ENCODE assay signal across 1 cellular context in genomic region chr5:179530069-179530998, GRCh38.
TF ChIP-seq lines count a peak whose summit lies in the region.

No MANE protein-coding gene starts in this region.

TF ChIP-seq in HepG2, 621 proteins besides CTCF, POLR2A, EP300 and RAD21 (continued from another document and continues in another):
- TF ChIP-seq IRF2 (CRISPR knock-in tag; IDR thresholded peaks at IDR 0.05) (0 out of 2 replicates have a peak, but pooled peaks have one; percentile 30), HOXA5 (CRISPR knock-in tag; IDR thresholded peaks at IDR 0.05) (no peak), ZNF224 (CRISPR knock-in tag; IDR thresholded peaks at IDR 0.05) (no peak), NFRKB (IDR thresholded peaks at IDR 0.05) (no peak), ZSCAN21 (CRISPR knock-in tag; IDR thresholded peaks at IDR 0.05; ENCODE audit: borderline replicate concordance) (no peak; the same call in 1 of the 2 replicates), ZNF441 (CRISPR knock-in tag; IDR thresholded peaks at IDR 0.05; ENCODE audit: borderline replicate concordance) (no peak), ZNF619 (CRISPR knock-in tag; IDR thresholded peaks at IDR 0.05) (no peak), PAX8 (CRISPR knock-in tag; IDR thresholded peaks at IDR 0.05; ENCODE audit: borderline replicate concordance) (no peak), MLLT10 (CRISPR knock-in tag; IDR thresholded peaks at IDR 0.05) (no peak), THYN1 (CRISPR knock-in tag; IDR thresholded peaks at IDR 0.05; ENCODE audit: borderline replicate concordance, low read depth) (no peak), GPN1 (CRISPR knock-in tag; IDR thresholded peaks at IDR 0.05; ENCODE audit: borderline replicate concordance) (no peak), HNRNPUL1 (IDR thresholded peaks at IDR 0.05; ENCODE audit: low read depth, low read length) (no peak), ZNF317 (CRISPR knock-in tag; IDR thresholded peaks at IDR 0.05) (no peak), ZNF607 (CRISPR knock-in tag; IDR thresholded peaks at IDR 0.05; ENCODE audit: borderline replicate concordance) (no peak), RFX1 (IDR thresholded peaks at IDR 0.05) (no peak), FOXK1 (CRISPR knock-in tag; IDR thresholded peaks at IDR 0.05; ENCODE audit: borderline replicate concordance, low read depth) (no peak), HNF1A (IDR thresholded peaks at IDR 0.05; ENCODE audit: low read depth) (no peak), HNF1A (CRISPR knock-in tag; IDR thresholded peaks at IDR 0.05; ENCODE audit: borderline replicate concordance) (no peak), ZFP1 (CRISPR knock-in tag; IDR thresholded peaks at IDR 0.05) (no peak), SKI (IDR thresholded peaks at IDR 0.05; ENCODE audit: partially characterized antibody) (no peak), ZSCAN20 (CRISPR knock-in tag; IDR thresholded peaks at IDR 0.05; ENCODE audit: borderline replicate concordance) (no peak), PRMT3 (CRISPR knock-in tag; IDR thresholded peaks at IDR 0.05; ENCODE audit: borderline replicate concordance, low read depth) (no peak), ZNF143 (CRISPR knock-in tag; IDR thresholded peaks at IDR 0.05) (no peak), SATB2 (CRISPR knock-in tag; IDR thresholded peaks at IDR 0.05) (no peak), IKZF5 (CRISPR knock-in tag; IDR thresholded peaks at IDR 0.05) (peak; percentile 41; the same call in 1 of the 2 replicates), MTF1 (CRISPR knock-in tag; IDR thresholded peaks at IDR 0.05) (no peak), NRL (CRISPR knock-in tag; IDR thresholded peaks at IDR 0.05; ENCODE audit: borderline replicate concordance) (0 out of 2 replicates have a peak, but pooled peaks have one; percentile 24), ZNF83 (CRISPR knock-in tag; IDR thresholded peaks at IDR 0.05; ENCODE audit: borderline replicate concordance) (no peak), ZNF773 (CRISPR knock-in tag; IDR thresholded peaks at IDR 0.05; ENCODE audit: borderline replicate concordance) (no peak), EED (CRISPR knock-in tag; IDR thresholded peaks at IDR 0.05) (no peak), ZKSCAN1 (IDR thresholded peaks at IDR 0.05; ENCODE audit: low read length) (no peak), MIER3 (CRISPR knock-in tag; IDR thresholded peaks at IDR 0.05; ENCODE audit: borderline replicate concordance) (no peak), NCOA1 (CRISPR knock-in tag; IDR thresholded peaks at IDR 0.05) (no peak), SMARCE1 (IDR thresholded peaks at IDR 0.05; ENCODE audit: borderline replicate concordance) (no peak), TSC22D2 (CRISPR knock-in tag; IDR thresholded peaks at IDR 0.05; ENCODE audit: borderline replicate concordance) (no peak), ZNF282 (IDR thresholded peaks at IDR 0.05; ENCODE audit: partially characterized antibody) (no peak)
- TF ChIP-seq, protein P1, sequence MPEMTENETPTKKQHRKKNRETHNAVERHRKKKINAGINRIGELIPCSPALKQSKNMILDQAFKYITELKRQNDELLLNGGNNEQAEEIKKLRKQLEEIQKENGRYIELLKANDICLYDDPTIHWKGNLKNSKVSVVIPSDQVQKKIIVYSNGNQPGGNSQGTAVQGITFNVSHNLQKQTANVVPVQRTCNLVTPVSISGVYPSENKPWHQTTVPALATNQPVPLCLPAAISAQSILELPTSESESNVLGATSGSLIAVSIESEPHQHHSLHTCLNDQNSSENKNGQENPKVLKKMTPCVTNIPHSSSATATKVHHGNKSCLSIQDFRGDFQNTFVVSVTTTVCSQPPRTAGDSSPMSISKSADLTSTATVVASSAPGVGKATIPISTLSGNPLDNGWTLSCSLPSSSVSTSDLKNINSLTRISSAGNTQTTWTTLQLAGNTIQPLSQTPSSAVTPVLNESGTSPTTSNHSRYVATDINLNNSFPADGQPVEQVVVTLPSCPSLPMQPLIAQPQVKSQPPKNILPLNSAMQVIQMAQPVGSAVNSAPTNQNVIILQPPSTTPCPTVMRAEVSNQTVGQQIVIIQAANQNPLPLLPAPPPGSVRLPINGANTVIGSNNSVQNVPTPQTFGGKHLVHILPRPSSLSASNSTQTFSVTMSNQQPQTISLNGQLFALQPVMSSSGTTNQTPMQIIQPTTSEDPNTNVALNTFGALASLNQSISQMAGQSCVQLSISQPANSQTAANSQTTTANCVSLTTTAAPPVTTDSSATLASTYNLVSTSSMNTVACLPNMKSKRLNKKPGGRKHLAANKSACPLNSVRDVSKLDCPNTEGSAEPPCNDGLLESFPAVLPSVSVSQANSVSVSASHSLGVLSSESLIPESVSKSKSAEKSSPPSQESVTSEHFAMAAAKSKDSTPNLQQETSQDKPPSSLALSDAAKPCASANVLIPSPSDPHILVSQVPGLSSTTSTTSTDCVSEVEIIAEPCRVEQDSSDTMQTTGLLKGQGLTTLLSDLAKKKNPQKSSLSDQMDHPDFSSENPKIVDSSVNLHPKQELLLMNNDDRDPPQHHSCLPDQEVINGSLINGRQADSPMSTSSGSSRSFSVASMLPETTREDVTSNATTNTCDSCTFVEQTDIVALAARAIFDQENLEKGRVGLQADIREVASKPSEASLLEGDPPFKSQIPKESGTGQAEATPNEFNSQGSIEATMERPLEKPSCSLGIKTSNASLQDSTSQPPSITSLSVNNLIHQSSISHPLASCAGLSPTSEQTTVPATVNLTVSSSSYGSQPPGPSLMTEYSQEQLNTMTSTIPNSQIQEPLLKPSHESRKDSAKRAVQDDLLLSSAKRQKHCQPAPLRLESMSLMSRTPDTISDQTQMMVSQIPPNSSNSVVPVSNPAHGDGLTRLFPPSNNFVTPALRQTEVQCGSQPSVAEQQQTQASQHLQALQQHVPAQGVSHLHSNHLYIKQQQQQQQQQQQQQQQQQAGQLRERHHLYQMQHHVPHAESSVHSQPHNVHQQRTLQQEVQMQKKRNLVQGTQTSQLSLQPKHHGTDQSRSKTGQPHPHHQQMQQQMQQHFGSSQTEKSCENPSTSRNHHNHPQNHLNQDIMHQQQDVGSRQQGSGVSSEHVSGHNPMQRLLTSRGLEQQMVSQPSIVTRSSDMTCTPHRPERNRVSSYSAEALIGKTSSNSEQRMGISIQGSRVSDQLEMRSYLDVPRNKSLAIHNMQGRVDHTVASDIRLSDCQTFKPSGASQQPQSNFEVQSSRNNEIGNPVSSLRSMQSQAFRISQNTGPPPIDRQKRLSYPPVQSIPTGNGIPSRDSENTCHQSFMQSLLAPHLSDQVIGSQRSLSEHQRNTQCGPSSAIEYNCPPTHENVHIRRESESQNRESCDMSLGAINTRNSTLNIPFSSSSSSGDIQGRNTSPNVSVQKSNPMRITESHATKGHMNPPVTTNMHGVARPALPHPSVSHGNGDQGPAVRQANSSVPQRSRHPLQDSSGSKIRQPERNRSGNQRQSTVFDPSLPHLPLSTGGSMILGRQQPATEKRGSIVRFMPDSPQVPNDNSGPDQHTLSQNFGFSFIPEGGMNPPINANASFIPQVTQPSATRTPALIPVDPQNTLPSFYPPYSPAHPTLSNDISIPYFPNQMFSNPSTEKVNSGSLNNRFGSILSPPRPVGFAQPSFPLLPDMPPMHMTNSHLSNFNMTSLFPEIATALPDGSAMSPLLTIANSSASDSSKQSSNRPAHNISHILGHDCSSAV (CRISPR knock-in tag; IDR thresholded peaks at IDR 0.05; ENCODE audit: borderline replicate concordance), result no peak
- TF ChIP-seq, protein P2, sequence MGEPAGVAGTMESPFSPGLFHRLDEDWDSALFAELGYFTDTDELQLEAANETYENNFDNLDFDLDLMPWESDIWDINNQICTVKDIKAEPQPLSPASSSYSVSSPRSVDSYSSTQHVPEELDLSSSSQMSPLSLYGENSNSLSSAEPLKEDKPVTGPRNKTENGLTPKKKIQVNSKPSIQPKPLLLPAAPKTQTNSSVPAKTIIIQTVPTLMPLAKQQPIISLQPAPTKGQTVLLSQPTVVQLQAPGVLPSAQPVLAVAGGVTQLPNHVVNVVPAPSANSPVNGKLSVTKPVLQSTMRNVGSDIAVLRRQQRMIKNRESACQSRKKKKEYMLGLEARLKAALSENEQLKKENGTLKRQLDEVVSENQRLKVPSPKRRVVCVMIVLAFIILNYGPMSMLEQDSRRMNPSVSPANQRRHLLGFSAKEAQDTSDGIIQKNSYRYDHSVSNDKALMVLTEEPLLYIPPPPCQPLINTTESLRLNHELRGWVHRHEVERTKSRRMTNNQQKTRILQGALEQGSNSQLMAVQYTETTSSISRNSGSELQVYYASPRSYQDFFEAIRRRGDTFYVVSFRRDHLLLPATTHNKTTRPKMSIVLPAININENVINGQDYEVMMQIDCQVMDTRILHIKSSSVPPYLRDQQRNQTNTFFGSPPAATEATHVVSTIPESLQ (CRISPR knock-in tag; conservative IDR thresholded peaks at IDR 0.05), result no peak
- TF ChIP-seq, protein P3, sequence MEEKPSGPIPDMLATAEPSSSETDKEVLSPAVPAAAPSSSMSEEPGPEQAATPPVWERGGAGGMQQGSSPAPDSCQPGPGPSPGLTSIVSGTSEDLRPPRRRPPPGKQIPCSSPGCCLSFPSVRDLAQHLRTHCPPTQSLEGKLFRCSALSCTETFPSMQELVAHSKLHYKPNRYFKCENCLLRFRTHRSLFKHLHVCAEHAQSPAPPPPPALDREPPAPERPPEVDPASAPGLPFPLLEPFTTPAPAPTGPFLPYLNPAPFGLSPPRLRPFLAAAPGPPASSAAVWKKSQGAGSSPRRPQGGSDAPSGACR (CRISPR knock-in tag; IDR thresholded peaks at IDR 0.05), result no peak
- TF ChIP-seq, protein P4, sequence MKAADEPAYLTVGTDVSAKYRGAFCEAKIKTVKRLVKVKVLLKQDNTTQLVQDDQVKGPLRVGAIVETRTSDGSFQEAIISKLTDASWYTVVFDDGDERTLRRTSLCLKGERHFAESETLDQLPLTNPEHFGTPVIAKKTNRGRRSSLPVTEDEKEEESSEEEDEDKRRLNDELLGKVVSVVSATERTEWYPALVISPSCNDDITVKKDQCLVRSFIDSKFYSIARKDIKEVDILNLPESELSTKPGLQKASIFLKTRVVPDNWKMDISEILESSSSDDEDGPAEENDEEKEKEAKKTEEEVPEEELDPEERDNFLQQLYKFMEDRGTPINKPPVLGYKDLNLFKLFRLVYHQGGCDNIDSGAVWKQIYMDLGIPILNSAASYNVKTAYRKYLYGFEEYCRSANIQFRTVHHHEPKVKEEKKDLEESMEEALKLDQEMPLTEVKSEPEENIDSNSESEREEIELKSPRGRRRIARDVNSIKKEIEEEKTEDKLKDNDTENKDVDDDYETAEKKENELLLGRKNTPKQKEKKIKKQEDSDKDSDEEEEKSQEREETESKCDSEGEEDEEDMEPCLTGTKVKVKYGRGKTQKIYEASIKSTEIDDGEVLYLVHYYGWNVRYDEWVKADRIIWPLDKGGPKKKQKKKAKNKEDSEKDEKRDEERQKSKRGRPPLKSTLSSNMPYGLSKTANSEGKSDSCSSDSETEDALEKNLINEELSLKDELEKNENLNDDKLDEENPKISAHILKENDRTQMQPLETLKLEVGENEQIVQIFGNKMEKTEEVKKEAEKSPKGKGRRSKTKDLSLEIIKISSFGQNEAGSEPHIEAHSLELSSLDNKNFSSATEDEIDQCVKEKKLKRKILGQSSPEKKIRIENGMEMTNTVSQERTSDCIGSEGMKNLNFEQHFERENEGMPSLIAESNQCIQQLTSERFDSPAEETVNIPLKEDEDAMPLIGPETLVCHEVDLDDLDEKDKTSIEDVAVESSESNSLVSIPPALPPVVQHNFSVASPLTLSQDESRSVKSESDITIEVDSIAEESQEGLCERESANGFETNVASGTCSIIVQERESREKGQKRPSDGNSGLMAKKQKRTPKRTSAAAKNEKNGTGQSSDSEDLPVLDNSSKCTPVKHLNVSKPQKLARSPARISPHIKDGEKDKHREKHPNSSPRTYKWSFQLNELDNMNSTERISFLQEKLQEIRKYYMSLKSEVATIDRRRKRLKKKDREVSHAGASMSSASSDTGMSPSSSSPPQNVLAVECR (CRISPR knock-in tag; IDR thresholded peaks at IDR 0.05; ENCODE audit: borderline replicate concordance), result no peak
